7 cellular contexts compared by ENCODE assay signal in the genomic region with DNA sequence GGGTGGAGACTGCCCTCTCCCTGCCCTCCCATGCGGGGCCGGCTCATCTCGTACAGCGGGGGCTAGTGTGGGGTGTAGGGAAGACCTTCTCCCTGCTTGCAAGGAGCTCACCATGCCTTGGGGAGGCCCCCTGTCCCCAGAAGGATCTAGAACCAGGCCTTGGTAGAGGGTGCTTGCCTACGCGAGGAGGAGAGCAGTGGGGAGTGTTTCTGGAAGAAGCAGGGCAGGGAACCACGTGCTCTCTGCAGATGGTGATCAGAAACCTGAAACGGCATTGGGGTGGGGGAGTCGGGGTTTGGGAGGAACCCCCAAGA. TPM values are rescaled to one million over a fixed set of nuclear protein-coding genes. Genes with fewer than 3 reads are reported as not detected.
DNase-seq lines count a peak whose midpoint lies in the region; TF ChIP-seq lines count a peak whose summit lies in the region.

No MANE protein-coding gene starts in this region.

- 22 to 32% (median 23%) methylated on average over 3 to 9 of the region's 9 CpGs for WGBS in stomach, 5 donors

- no peaks in the 10 kb centered on the region for H3K36me3 Mint-ChIP-seq in HFFc6 (ENCODE audit: low read depth)
- peaks cover 3% of the 10 kb centered on the region for H3K36me3 Mint-ChIP-seq in activated T-helper 2 cell treated with anti-CD3 and anti-CD28 coated beads, Interferon-gamma antibody, Interleukin-2, Interleukin-4, amounts not matched to agents 10 μg/mL and 5 μg/mL and 100 μg/mL, durations not matched to agents 14 hours and 24 hours and 36 hours (ENCODE audit: low read depth)

- H3K36me3 ChIP-seq in iPS-20b (ENCODE audit: insufficient read depth, low read depth, low read length) = no peaks in the 10 kb centered on the region
- H3K36me3 ChIP-seq in stomach = peaks cover 6 to 16% (median 13%) of the 10 kb centered on the region in 4 donors

- no peaks in the 10 kb centered on the region for H3K9me3 ChIP-seq in iPS-20b (ENCODE audit: insufficient read depth, low read depth, low read length)
- H3K9me3 ChIP-seq in stomach = no peaks in the 10 kb centered on the region

- H3K27me3 ChIP-seq in iPS-20b (ENCODE audit: insufficient read depth, low read length) = no peaks in the 10 kb centered on the region
- H3K27me3 ChIP-seq in stomach = no peaks in the 10 kb centered on the region

- intact Hi-C loops in activated T-helper 2 cell treated with anti-CD3 and anti-CD28 coated beads, Interferon-gamma antibody, Interleukin-2, Interleukin-4, amounts not matched to agents 10 μg/mL and 5 μg/mL and 100 μg/mL, durations not matched to agents 14 hours and 24 hours and 36 hours (cut with micrococcal nuclease) = loop anchor here (1.0 to 2.0 kb wide), 2 partner anchors 29 to 36 kb away; a partner anchor contains a TSS
- intact Hi-C loops in stomach (cut with DNase I; ENCODE audit: low total_unique reads) = no loop called here

- H3K9ac ChIP-seq in iPS-20b (ENCODE audit: low read depth, low read length) = 0 out of 2 replicates have a peak overlapping the region, but pooled peaks have one; percentile 21

- no peak overlapping the region for H3K4me3 ChIP-seq in iPS-20b (ENCODE audit: low read length)
- H3K4me3 ChIP-seq in stomach = peak overlapping the region; percentile 69 to 81 (median 70)

- peaks cover 49% of the 10 kb centered on the region for H3K4me1 Mint-ChIP-seq in HFFc6 (ENCODE audit: low read depth)
- peaks cover 23% of the 10 kb centered on the region for H3K4me1 Mint-ChIP-seq in activated T-helper 2 cell treated with anti-CD3 and anti-CD28 coated beads, Interferon-gamma antibody, Interleukin-2, Interleukin-4, amounts not matched to agents 10 μg/mL and 5 μg/mL and 100 μg/mL, durations not matched to agents 14 hours and 24 hours and 36 hours (ENCODE audit: low read depth)

- TF ChIP-seq POLR2A in stomach (IDR thresholded peaks at IDR 0.05) = no peak

- H3K4me1 ChIP-seq in iPS-20b (ENCODE audit: insufficient read depth, low read length) = peaks cover 22% of the 10 kb centered on the region
- H3K4me1 ChIP-seq in stomach = peaks cover 57 to 75% (median 62%) of the 10 kb centered on the region in 4 donors

- peaks cover 22% of the 10 kb centered on the region for H3K27me3 Mint-ChIP-seq in HFFc6 (ENCODE audit: insufficient read depth)
- H3K27me3 Mint-ChIP-seq in activated T-helper 2 cell treated with anti-CD3 and anti-CD28 coated beads, Interferon-gamma antibody, Interleukin-2, Interleukin-4, amounts not matched to agents 10 μg/mL and 5 μg/mL and 100 μg/mL, durations not matched to agents 14 hours and 24 hours and 36 hours (ENCODE audit: low read depth) = no peaks in the 10 kb centered on the region

- peak overlapping the region; percentile 97 for H3K27ac Mint-ChIP-seq in HFFc6
- H3K27ac Mint-ChIP-seq in activated T-helper 2 cell treated with anti-CD3 and anti-CD28 coated beads, Interferon-gamma antibody, Interleukin-2, Interleukin-4, amounts not matched to agents 10 μg/mL and 5 μg/mL and 100 μg/mL, durations not matched to agents 14 hours and 24 hours and 36 hours = peak overlapping the region; percentile 87

- DNase-seq in HFFc6 = no peak
- no peak for DNase-seq in activated T-helper 2 cell treated with anti-CD3 and anti-CD28 coated beads, Interferon-gamma antibody, Interleukin-2, Interleukin-4, amounts not matched to agents 10 μg/mL and 5 μg/mL and 100 μg/mL, durations not matched to agents 14 hours and 24 hours and 36 hours (ENCODE audit: low spot score)
- DNase-seq in stomach = no peak
- DNase-seq in COLO829 (ENCODE audit: low spot score) = no peak
- no peak for DNase-seq in NCI-H526 treated with DMSO at 0.1 percent for 48 hours (lab: John Stamatoyannopoulos, UW)
- no peak for DNase-seq in cerebellum (ENCODE audit: low spot score)

- no peak overlapping the region for H3K27ac ChIP-seq in iPS-20b (ENCODE audit: low read length)
- H3K27ac ChIP-seq in stomach = peak overlapping the region; percentile 96 to 100 (median 98)

- TF ChIP-seq CTCF in HFFc6 (IDR thresholded peaks at IDR 0.05) (no peak), stomach (IDR thresholded peaks at IDR 0.05) (no peak)

- H3K4me3 Mint-ChIP-seq in HFFc6 = peak overlapping the region; percentile 91
- peak overlapping the region; percentile 88 for H3K4me3 Mint-ChIP-seq in activated T-helper 2 cell treated with anti-CD3 and anti-CD28 coated beads, Interferon-gamma antibody, Interleukin-2, Interleukin-4, amounts not matched to agents 10 μg/mL and 5 μg/mL and 100 μg/mL, durations not matched to agents 14 hours and 24 hours and 36 hours (ENCODE audit: low read depth)

- no peak for TF ChIP-seq EP300 in stomach (IDR thresholded peaks at IDR 0.05)

- H3K9me3 Mint-ChIP-seq in HFFc6 = peaks cover 4% of the 10 kb centered on the region; the same call in 1 of the 2 replicates
- no peaks in the 10 kb centered on the region for H3K9me3 Mint-ChIP-seq in activated T-helper 2 cell treated with anti-CD3 and anti-CD28 coated beads, Interferon-gamma antibody, Interleukin-2, Interleukin-4, amounts not matched to agents 10 μg/mL and 5 μg/mL and 100 μg/mL, durations not matched to agents 14 hours and 24 hours and 36 hours

RNA-seq across cellular contexts. Expression of a gene that starts 2.7 kb away (rescaled TPM):
- total RNA-seq in HFFc6 (2021; fragmentation: NEBNext Ultra II Directional; extraction: Animal tissue kit (Norgen Biotek cat#: 25700)) = 10 to 100 TPM; 29.8 to 43.7 (median 31.5) TPM
- 29.6 and 30.4 TPM in 2 replicates for total RNA-seq in activated T-helper 2 cell treated with anti-CD3 and anti-CD28 coated beads, Interferon-gamma antibody, Interleukin-2, Interleukin-4, amounts not matched to agents 10 μg/mL and 5 μg/mL and 100 μg/mL, durations not matched to agents 14 hours and 24 hours and 36 hours
- total RNA-seq in stomach (10 to 100 TPM; 17.4 to 56.0 (median 35.4) TPM), cerebellum (3.7 TPM)
- polyA plus RNA-seq in stomach = 10 to 100 TPM; 15.1 to 44.7 (median 29.5) TPM

RNA-seq across cellular contexts. Expression of a gene that starts 22.8 kb away (rescaled TPM):
- total RNA-seq in HFFc6 (2021; fragmentation: NEBNext Ultra II Directional; extraction: Animal tissue kit (Norgen Biotek cat#: 25700)) = 1 to 10 TPM in 5 of 6 experiments, under 1 TPM in 1; 0.79 to 2.0 (median 1.5) TPM
- total RNA-seq in activated T-helper 2 cell treated with anti-CD3 and anti-CD28 coated beads, Interferon-gamma antibody, Interleukin-2, Interleukin-4, amounts not matched to agents 10 μg/mL and 5 μg/mL and 100 μg/mL, durations not matched to agents 14 hours and 24 hours and 36 hours = 0.23 TPM in 1 of 2 replicates, not detected in the other
- total RNA-seq in stomach (10 to 100 TPM; 10.6 to 99.4 (median 22.3) TPM), cerebellum (0.18 TPM)
- polyA plus RNA-seq in stomach = 10 to 100 TPM in 1 of 3 donors, 1 to 10 TPM in 2; 3.8 to 36.8 (median 9.1) TPM

RNA-seq across cellular contexts. Expression of a gene that starts 29.0 kb away (rescaled TPM):
- 100 to 1,000 TPM in 1 of 6 experiments, 10 to 100 TPM in 5; 84.0 to 104 (median 89.5) TPM for total RNA-seq in HFFc6 (2021; fragmentation: NEBNext Ultra II Directional; extraction: Animal tissue kit (Norgen Biotek cat#: 25700))
- total RNA-seq in activated T-helper 2 cell treated with anti-CD3 and anti-CD28 coated beads, Interferon-gamma antibody, Interleukin-2, Interleukin-4, amounts not matched to agents 10 μg/mL and 5 μg/mL and 100 μg/mL, durations not matched to agents 14 hours and 24 hours and 36 hours = 86.7 and 91.0 TPM in 2 replicates
- total RNA-seq in stomach (100 to 1,000 TPM in 1 of 5 donors, 10 to 100 TPM in 4; 24.4 to 724 (median 81.7) TPM), cerebellum (31.7 TPM)
- 10 to 100 TPM; 34.2 to 65.4 (median 46.9) TPM for polyA plus RNA-seq in stomach

RNA-seq across cellular contexts. Expression of a gene that starts 36.6 kb away (rescaled TPM):
- total RNA-seq in HFFc6 (2021; fragmentation: NEBNext Ultra II Directional; extraction: Animal tissue kit (Norgen Biotek cat#: 25700)) = 10 to 100 TPM; 25.6 to 31.0 (median 28.2) TPM
- 44.5 and 45.9 TPM in 2 replicates for total RNA-seq in activated T-helper 2 cell treated with anti-CD3 and anti-CD28 coated beads, Interferon-gamma antibody, Interleukin-2, Interleukin-4, amounts not matched to agents 10 μg/mL and 5 μg/mL and 100 μg/mL, durations not matched to agents 14 hours and 24 hours and 36 hours
- 10 to 100 TPM in 3 of 5 donors, 1 to 10 TPM in 1, not detected in 1; 4.9 to 33.3 (median 16.3) TPM for total RNA-seq in stomach
- polyA plus RNA-seq in stomach = 10 to 100 TPM; 66.9 to 71.5 (median 67.7) TPM
- total RNA-seq in cerebellum = 10.7 TPM
